Comparison of ENCODE assay signal across 8 cellular contexts in the genomic region with DNA sequence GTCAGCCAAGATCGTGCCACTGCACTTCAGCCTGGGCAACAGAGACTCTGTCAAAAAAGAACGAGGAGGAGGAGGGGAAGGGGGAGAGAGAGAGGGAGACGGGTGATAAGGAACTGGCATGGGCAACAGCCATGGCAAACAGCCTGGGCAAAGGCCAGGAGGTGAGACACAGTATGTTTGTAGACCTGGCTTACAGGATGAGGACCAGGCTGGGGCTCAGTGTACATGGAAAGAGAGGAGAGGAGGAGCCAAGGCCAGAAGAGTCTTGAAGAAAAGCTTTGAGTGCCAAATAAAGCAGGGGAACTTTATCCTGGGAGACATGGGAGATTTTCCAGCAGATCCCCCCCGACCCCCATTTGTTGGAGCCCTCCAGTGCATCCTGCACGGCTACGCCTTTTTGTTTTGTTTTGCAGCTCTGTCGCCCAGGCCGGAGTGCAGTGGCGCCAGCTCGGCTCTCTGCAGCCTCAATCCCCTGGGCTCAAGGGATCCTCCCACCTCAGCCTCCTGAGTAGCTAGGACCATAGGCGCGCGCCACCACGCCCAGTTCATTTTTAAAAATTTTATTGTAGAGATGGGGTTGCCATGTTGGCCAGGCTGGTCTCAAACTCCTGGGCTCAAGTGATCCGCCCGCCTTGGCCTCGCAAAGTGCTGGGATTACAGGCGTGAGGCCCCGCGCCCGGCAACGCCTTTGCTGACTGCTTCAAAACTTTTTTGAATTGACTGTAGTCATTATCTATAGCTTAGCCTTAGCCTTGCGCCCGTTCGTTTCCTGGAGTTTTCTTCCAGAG. TPM values are rescaled to one million over a fixed set of nuclear protein-coding genes. Genes with fewer than 3 reads are reported as not detected.
DNase-seq lines count a peak whose midpoint lies in the region; ATAC-seq and TF ChIP-seq lines count a peak whose summit lies in the region.

No MANE protein-coding gene starts in this region.

- peaks cover 24% of the 10 kb centered on the region for H3K36me3 Mint-ChIP-seq in activated CD4-positive, alpha-beta T cell treated with anti-CD3 and anti-CD28 coated beads, Interleukin-2, amount 10 ng/mL, durations not matched to agents 7 days and 5 days (ENCODE audit: low read depth)
- H3K36me3 Mint-ChIP-seq in activated CD4-positive, alpha-beta memory T cell treated with anti-CD3 and anti-CD28 coated beads, Interleukin-2, amount 10 ng/mL, durations not matched to agents 7 days and 5 days (ENCODE audit: low read depth): peaks cover 34% of the 10 kb centered on the region

- H3K36me3 ChIP-seq in heart left ventricle: peaks cover 0 to 7% (median 0%) of the 10 kb centered on the region in 9 donors
- no peaks in the 10 kb centered on the region for H3K36me3 ChIP-seq in gastrocnemius medialis

- H3K27me3 Mint-ChIP-seq in activated CD4-positive, alpha-beta T cell treated with anti-CD3 and anti-CD28 coated beads, Interleukin-2, amount 10 ng/mL, durations not matched to agents 7 days and 5 days: no peaks in the 10 kb centered on the region
- no peaks in the 10 kb centered on the region for H3K27me3 Mint-ChIP-seq in activated CD4-positive, alpha-beta memory T cell treated with anti-CD3 and anti-CD28 coated beads, Interleukin-2, amount 10 ng/mL, durations not matched to agents 7 days and 5 days

- peak overlapping the region; percentile 96 for H3K4me3 Mint-ChIP-seq in activated CD4-positive, alpha-beta T cell treated with anti-CD3 and anti-CD28 coated beads, Interleukin-2, amount 10 ng/mL, durations not matched to agents 7 days and 5 days
- H3K4me3 Mint-ChIP-seq in activated CD4-positive, alpha-beta memory T cell treated with anti-CD3 and anti-CD28 coated beads, Interleukin-2, amount 10 ng/mL, durations not matched to agents 7 days and 5 days: peak overlapping the region; percentile 94

- POLR2A ChIA-PET in activated CD4-positive, alpha-beta T cell treated with anti-CD3 and anti-CD28 coated beads, Interleukin-2, amount 10 ng/mL, durations not matched to agents 7 days and 5 days (lab: Charles Lee): no interaction called here
- POLR2A ChIA-PET in activated CD4-positive, alpha-beta memory T cell treated with anti-CD3 and anti-CD28 coated beads, Interleukin-2, amount 10 ng/mL, durations not matched to agents 7 days and 5 days (lab: Charles Lee): interaction anchor here (0.8 to 2.0 kb wide), 13 partner anchors 11 to 346 kb away, joined by 3 to 13 read pairs (median 5); partner anchors contain the start of genes DRC3, MIEF2, SREBF1 and TOM1L2

- H3K27me3 ChIP-seq in heart left ventricle (no peaks in the 10 kb centered on the region), gastrocnemius medialis (no peaks in the 10 kb centered on the region)

- H3K9me3 ChIP-seq in heart left ventricle (no peaks in the 10 kb centered on the region), gastrocnemius medialis (no peaks in the 10 kb centered on the region)

- H3K4me3 ChIP-seq in heart left ventricle (peak overlapping the region; percentile 56 to 99 (median 92)), gastrocnemius medialis (peak overlapping the region; percentile 74 to 100 (median 86))

- H3K4me1 Mint-ChIP-seq in activated CD4-positive, alpha-beta T cell treated with anti-CD3 and anti-CD28 coated beads, Interleukin-2, amount 10 ng/mL, durations not matched to agents 7 days and 5 days: peaks cover 42% of the 10 kb centered on the region
- peaks cover 40% of the 10 kb centered on the region for H3K4me1 Mint-ChIP-seq in activated CD4-positive, alpha-beta memory T cell treated with anti-CD3 and anti-CD28 coated beads, Interleukin-2, amount 10 ng/mL, durations not matched to agents 7 days and 5 days

- peaks cover 8 to 55% (median 36%) of the 10 kb centered on the region in 12 donors for H3K4me1 ChIP-seq in heart left ventricle
- H3K4me1 ChIP-seq in gastrocnemius medialis: peaks cover 34% of the 10 kb centered on the region in 2 donors

- TF ChIP-seq CTCF in heart left ventricle (IDR thresholded peaks at IDR 0.05): no peak
- no peak for TF ChIP-seq CTCF in gastrocnemius medialis (IDR thresholded peaks at IDR 0.05 in 4 of 5, conservative IDR thresholded peaks at IDR 0.05 in 1 of 5)

- intact Hi-C loops in heart left ventricle (cut with DNase I) (loop anchor here in 4 of 10 donors (2.0 to 5.0 kb wide), 5 partner anchors 40 to 135 kb away; partner anchors contain the start of genes FLII (in 1 of the 4), LLGL1 (in 1 of the 4), MIEF2 (in 1 of the 4) and SMCR8 (in 1 of the 4)), gastrocnemius medialis (cut with DNase I; ENCODE audit: low total_unique reads) (loop anchor here (2.0 to 10.0 kb wide), 4 partner anchors 42 to 902 kb away; partner anchors contain the start of genes COPS3, DRC3, LLGL1 and TOM1L2)

- no peaks in the 10 kb centered on the region for H3K9me3 Mint-ChIP-seq in activated CD4-positive, alpha-beta T cell treated with anti-CD3 and anti-CD28 coated beads, Interleukin-2, amount 10 ng/mL, durations not matched to agents 7 days and 5 days
- no peaks in the 10 kb centered on the region for H3K9me3 Mint-ChIP-seq in activated CD4-positive, alpha-beta memory T cell treated with anti-CD3 and anti-CD28 coated beads, Interleukin-2, amount 10 ng/mL, durations not matched to agents 7 days and 5 days

- in situ Hi-C loops in gastrocnemius medialis (cut with MboI; ENCODE audit: low sequenced_read_pairs in 4 of 4): no loop called here

- H3K27ac Mint-ChIP-seq in activated CD4-positive, alpha-beta T cell treated with anti-CD3 and anti-CD28 coated beads, Interleukin-2, amount 10 ng/mL, durations not matched to agents 7 days and 5 days: peak overlapping the region; percentile 96
- peak overlapping the region; percentile 100 for H3K27ac Mint-ChIP-seq in activated CD4-positive, alpha-beta memory T cell treated with anti-CD3 and anti-CD28 coated beads, Interleukin-2, amount 10 ng/mL, durations not matched to agents 7 days and 5 days

- CTCF ChIA-PET in activated CD4-positive, alpha-beta T cell treated with anti-CD3 and anti-CD28 coated beads, Interleukin-2, amount 10 ng/mL, durations not matched to agents 7 days and 5 days (lab: Charles Lee): interaction anchor here (0.7 to 2.6 kb wide), 12 partner anchors 10 to 79 kb away, joined by 3 to 10 read pairs (median 4); no protein-coding TSS in a partner anchor
- CTCF ChIA-PET in activated CD4-positive, alpha-beta memory T cell treated with anti-CD3 and anti-CD28 coated beads, Interleukin-2, amount 10 ng/mL, durations not matched to agents 7 days and 5 days (lab: Charles Lee): interaction anchor here (0.7 to 2.0 kb wide), 13 partner anchors 11 to 843 kb away, joined by 3 to 6 read pairs (median 4); partner anchors contain the start of gene MIEF2

- peak in 2 of 4 donors; percentile 2 for ATAC-seq in heart left ventricle
- no peak for ATAC-seq in gastrocnemius medialis
- no peak for ATAC-seq in HG03469 (IDR thresholded peaks at IDR 0.05; ENCODE audit: unreplicated experiment)
- no peak for ATAC-seq in HG03097 (IDR thresholded peaks at IDR 0.05; ENCODE audit: low FRiP score, unreplicated experiment)

- DNase-seq in activated CD4-positive, alpha-beta T cell treated with anti-CD3 and anti-CD28 coated beads, Interleukin-2, amount 10 ng/mL, durations not matched to agents 7 days and 5 days: peak; percentile 15
- DNase-seq in activated CD4-positive, alpha-beta T cell treated with anti-CD3 and anti-CD28 coated beads, Interleukin-2, amount 50 U/mL, for 4 hours: no peak
- no peak for DNase-seq in activated CD4-positive, alpha-beta memory T cell treated with anti-CD3 and anti-CD28 coated beads, Interleukin-2, amount 10 ng/mL, durations not matched to agents 7 days and 5 days
- DNase-seq in heart left ventricle (peak in 4 of 5 donors; percentile 49 to 75 (median 59)), gastrocnemius medialis (peak; percentile 3 to 30), GF-D8 (lab: John Stamatoyannopoulos, UW) (no peak)

- H3K27ac ChIP-seq in heart left ventricle (peak overlapping the region; percentile 93 to 100 (median 98)), gastrocnemius medialis (peak overlapping the region; percentile 89 to 97 (median 95))

- TF ChIP-seq POLR2A in heart left ventricle (IDR thresholded peaks at IDR 0.05): no peak
- TF ChIP-seq POLR2A in gastrocnemius medialis (IDR thresholded peaks at IDR 0.05): no peak

- WGBS in heart left ventricle, 4 donors: 12 to 15% (median 14%) methylated on average over 25 of the region's 25 CpGs

RNA-seq across cellular contexts. Expression of gene ALKBH5, which starts 1.2 kb away (rescaled TPM):
- 100 to 1,000 TPM in 1 of 2 experiments, 10 to 100 TPM in 1; 98.2 to 102 TPM for total RNA-seq in activated CD4-positive, alpha-beta T cell treated with anti-CD3 and anti-CD28 coated beads, Interleukin-2, amount 10 ng/mL, durations not matched to agents 7 days and 5 days
- total RNA-seq in activated CD4-positive, alpha-beta memory T cell treated with anti-CD3 and anti-CD28 coated beads, Interleukin-2, amount 10 ng/mL, durations not matched to agents 7 days and 5 days: 100 to 1,000 TPM; 118 to 125 TPM
- total RNA-seq in heart left ventricle (100 to 1,000 TPM; 147 to 233 (median 198) TPM), gastrocnemius medialis (100 to 1,000 TPM; 188 to 271 (median 224) TPM)
- polyA plus RNA-seq in heart left ventricle: 100 to 1,000 TPM in 1 of 2 donors, 10 to 100 TPM in 1; 89.2 to 122 TPM

RNA-seq across cellular contexts. Expression of gene LLGL1, which starts 43.1 kb away (rescaled TPM):
- total RNA-seq in activated CD4-positive, alpha-beta T cell treated with anti-CD3 and anti-CD28 coated beads, Interleukin-2, amount 10 ng/mL, durations not matched to agents 7 days and 5 days: 10 to 100 TPM; 24.7 to 24.9 TPM
- 10 to 100 TPM; 22.8 to 22.9 TPM for total RNA-seq in activated CD4-positive, alpha-beta memory T cell treated with anti-CD3 and anti-CD28 coated beads, Interleukin-2, amount 10 ng/mL, durations not matched to agents 7 days and 5 days
- total RNA-seq in heart left ventricle (10 to 100 TPM in 5 of 9 donors, 1 to 10 TPM in 4; 6.8 to 20.7 (median 10.8) TPM), gastrocnemius medialis (10 to 100 TPM in 3 of 4 donors, 1 to 10 TPM in 1; 9.7 to 21.0 (median 15.7) TPM)
- 1 to 10 TPM; 5.3 to 8.9 TPM for polyA plus RNA-seq in heart left ventricle

Comparison
In these comparisons a context has a peak if more than half of its experiments do, and no peak if none do; other contexts are left out.
1. DNase-seq: peak in activated CD4-positive, alpha-beta T cell treated with anti-CD3 and anti-CD28 coated beads, Interleukin-2, amount 10 ng/mL, durations not matched to agents 7 days and 5 days (single experiment), heart left ventricle (4 of 5) and gastrocnemius medialis (2 of 2); none in activated CD4-positive, alpha-beta T cell treated with anti-CD3 and anti-CD28 coated beads, Interleukin-2, amount 50 U/mL, for 4 hours (0 of 2), activated CD4-positive, alpha-beta memory T cell treated with anti-CD3 and anti-CD28 coated beads, Interleukin-2, amount 10 ng/mL, durations not matched to agents 7 days and 5 days (single experiment) and GF-D8 (single experiment).